Comparison of ENCODE assay signal across 8 cellular contexts in the genomic region with DNA sequence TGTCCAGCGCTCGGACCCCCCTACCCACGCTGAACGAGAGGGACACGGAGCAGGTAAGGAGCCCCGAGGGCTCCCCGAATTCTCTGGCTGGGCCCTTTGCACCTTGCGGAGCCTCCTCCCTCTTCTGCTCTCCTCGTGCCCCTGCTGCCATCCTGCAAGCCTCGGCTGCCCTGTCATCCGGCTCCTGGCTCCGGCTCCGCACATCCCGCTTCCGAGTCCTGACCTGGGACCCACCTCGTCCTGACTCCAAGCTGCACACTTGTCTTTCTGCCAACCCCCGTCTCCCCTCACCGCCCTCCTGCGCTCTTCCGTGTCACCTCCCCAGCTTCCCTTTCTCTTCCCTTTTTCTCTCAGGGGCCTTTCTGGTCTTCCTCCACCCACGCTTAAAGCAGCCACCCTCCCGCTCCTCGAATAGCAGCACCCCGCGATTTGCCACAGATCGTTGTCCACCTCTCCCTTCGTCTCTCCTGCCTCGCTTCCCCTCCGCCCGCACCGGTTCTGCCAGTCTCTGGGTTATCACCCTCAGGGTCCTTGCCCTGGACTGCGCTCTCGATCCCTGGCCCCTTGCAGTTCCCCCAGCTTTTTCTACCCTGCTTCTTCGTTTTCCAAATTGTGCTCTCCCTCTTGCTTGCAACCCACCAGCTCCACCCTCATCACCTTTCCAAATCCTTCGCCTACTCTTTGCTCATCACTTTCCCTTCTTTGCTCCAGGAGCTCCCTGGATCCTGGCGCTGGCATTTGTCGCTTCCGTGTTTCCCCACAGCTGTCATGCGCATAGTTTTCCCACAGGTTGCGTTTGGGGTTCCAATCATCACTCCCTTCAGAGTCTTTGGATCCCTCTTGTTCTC. TPM values are rescaled to one million over a fixed set of nuclear protein-coding genes. Genes with fewer than 3 reads are reported as not detected.
DNase-seq lines count a peak whose midpoint lies in the region; ATAC-seq and TF ChIP-seq lines count a peak whose summit lies in the region.

No MANE protein-coding gene starts in this region.

- H3K9me3 ChIP-seq in colonic mucosa: no peaks in the 10 kb centered on the region

- ATAC-seq in HG03025 (IDR thresholded peaks at IDR 0.05; ENCODE audit: low FRiP score, unreplicated experiment) (peak; percentile 9), T-cell (replicated peaks in 1 of 4) (no peak), HG03135 (IDR thresholded peaks at IDR 0.05; ENCODE audit: unreplicated experiment) (no peak)

- H3K27me3 ChIP-seq in GM06990 (replicated peaks; ENCODE audit: control insufficient read depth, insufficient read depth, low read length) (no peaks in the 10 kb centered on the region), colonic mucosa (no peaks in the 10 kb centered on the region), mesendoderm (ENCODE audit: insufficient read depth, low read length, poor library complexity) (no peaks in the 10 kb centered on the region)

- no peaks in the 10 kb centered on the region for H3K9me3 Mint-ChIP-seq in T-cell

- H3K79me2 ChIP-seq in mesendoderm (ENCODE audit: control insufficient read depth, insufficient read depth, low read length): peaks cover 51% of the 10 kb centered on the region

- H2BK15ac ChIP-seq in mesendoderm (replicated peaks; ENCODE audit: low read depth): no peak overlapping the region

- intact Hi-C loops in colonic mucosa (cut with DNase I): loop anchor here (5.0 to 10.0 kb wide), 3 partner anchors 68 to 305 kb away; a partner anchor contains a TSS

- peak overlapping the region; percentile 65 for H3K18ac ChIP-seq in mesendoderm (ENCODE audit: low read length)

- H3K36me3 ChIP-seq in GM06990 (ENCODE audit: control insufficient read depth, insufficient read depth, low read length) (peaks cover 9% of the 10 kb centered on the region), colonic mucosa (no peaks in the 10 kb centered on the region), mesendoderm (ENCODE audit: control insufficient read depth, insufficient read depth, low read length) (no peaks in the 10 kb centered on the region)

- H2BK120ac ChIP-seq in mesendoderm (ENCODE audit: low read depth, low read length): no peak overlapping the region

- no peaks in the 10 kb centered on the region for H3K27me3 Mint-ChIP-seq in T-cell

- H3K4me1 Mint-ChIP-seq in T-cell: peaks cover 61 to 66% (median 65%) of the 10 kb centered on the region in 3 donors

- H3K27ac ChIP-seq in colonic mucosa: peak overlapping the region; percentile 84
- H3K27ac ChIP-seq in mesendoderm (ENCODE audit: low read depth, low read length): peak overlapping the region; percentile 94
- peak overlapping the region; percentile 84 for H3K27ac ChIP-seq in temporal lobe (ENCODE audit: low read depth, low read length)

- peak overlapping the region; percentile 87 for H3K23ac ChIP-seq in mesendoderm (ENCODE audit: low read length)

- H3K4me3 ChIP-seq in GM06990 (replicated peaks; ENCODE audit: low read depth, low read length) (peak overlapping the region; percentile 72), colonic mucosa (peak overlapping the region; percentile 84), mesendoderm (ENCODE audit: low read length) (peak overlapping the region; percentile 94)

- TF ChIP-seq CTCF in GM06990 (IDR thresholded peaks at IDR 0.05; ENCODE audit: insufficient read depth, low read length, poor library complexity, severe bottlenecking) (no peak), colonic mucosa (IDR thresholded peaks at IDR 0.05) (no peak)

- CTCF ChIA-PET in T-cell (lab: Charles Lee): interaction anchor here in 1 of 2 donors (0.5 to 3.5 kb wide), 5 partner anchors 9 to 106 kb away, joined by 3 to 31 read pairs (median 4); no protein-coding TSS in a partner anchor

- no peak overlapping the region for H2AK5ac ChIP-seq in mesendoderm (ENCODE audit: low read length)

- no peak overlapping the region for H3K4ac ChIP-seq in mesendoderm (ENCODE audit: low read depth, low read length)

- peak overlapping the region; percentile 82 to 97 for H3K9ac ChIP-seq in colonic mucosa (ENCODE audit: low read depth in 2 of 2, low read length in 2 of 2)
- H3K9ac ChIP-seq in mesendoderm (ENCODE audit: low read length): peak overlapping the region; percentile 95

- no peak overlapping the region for H2BK5ac ChIP-seq in mesendoderm (ENCODE audit: low read length)

- H4K8ac ChIP-seq in mesendoderm (ENCODE audit: low read depth, low read length): no peak overlapping the region

- POLR2A ChIA-PET in T-cell (lab: Charles Lee): interaction anchor here in 1 of 2 donors (0.6 kb wide), 2 partner anchors 19 to 40 kb away, joined by 3 to 4 read pairs; no protein-coding TSS in a partner anchor

- H3K36me3 Mint-ChIP-seq in T-cell: peaks cover 12% of the 10 kb centered on the region

- peak overlapping the region; percentile 97 for H3K56ac ChIP-seq in mesendoderm (ENCODE audit: low read length)

- H3K4me3 Mint-ChIP-seq in T-cell: peak overlapping the region; percentile 84 to 94 (median 84)

- DNase-seq in GM06990 (ENCODE audit: extremely low read depth, insufficient read length): peak; percentile 64
- peak in 13 of 34 experiments; percentile 7 to 25 (median 17) for DNase-seq in T-cell
- peak; percentile 66 for DNase-seq in colonic mucosa
- no peak for DNase-seq in mesendoderm
- DNase-seq in NCI-H1048 (lab: John Stamatoyannopoulos, UW): no peak

- H3K27ac Mint-ChIP-seq in T-cell: peak overlapping the region; percentile 89 to 90

- no CpG with 5 or more reads among the region's 40 CpGs for WGBS in mesendoderm (ENCODE audit: extremely low coverage, insufficient coverage, low lambda C conversion rate)

- peaks cover 29% of the 10 kb centered on the region for H3K79me1 ChIP-seq in mesendoderm (ENCODE audit: low read length)

- peak overlapping the region; percentile 97 for H3K4me2 ChIP-seq in mesendoderm (ENCODE audit: low read length)

- H3K4me1 ChIP-seq in colonic mucosa (peaks cover 29% of the 10 kb centered on the region), mesendoderm (ENCODE audit: control insufficient read depth, low read depth, low read length) (peaks cover 22% of the 10 kb centered on the region)

- no peak overlapping the region for H4K5ac ChIP-seq in mesendoderm (ENCODE audit: low read length)

RNA-seq across cellular contexts. Expression of a gene that starts 0.8 kb away (rescaled TPM):
- 10 to 100 TPM; 57.4 to 67.2 (median 64.0) TPM for total RNA-seq in T-cell
- total RNA-seq in colonic mucosa: 10 to 100 TPM; 86.8 to 96.8 TPM
- polyA plus RNA-seq in mesendoderm (2013, experiment 1 of 2): 44.0 TPM
- 44.6 TPM for polyA plus RNA-seq in mesendoderm (2013, experiment 2 of 2)
- total RNA-seq in temporal lobe: 16.0 TPM

RNA-seq across cellular contexts. Expression of a gene that starts 26.5 kb away (rescaled TPM):
- total RNA-seq in T-cell (10 to 100 TPM in 3 of 5 donors, 1 to 10 TPM in 2; 8.1 to 16.1 (median 15.3) TPM), colonic mucosa (10 to 100 TPM in 1 of 2 donors, 1 to 10 TPM in 1; 9.3 to 11.8 TPM), temporal lobe (8.1 TPM)
- polyA plus RNA-seq in mesendoderm (2013, experiment 1 of 2): 63.0 TPM
- 65.1 TPM for polyA plus RNA-seq in mesendoderm (2013, experiment 2 of 2)

Comparison
In these comparisons a context has a peak if more than half of its experiments do, and no peak if none do; other contexts are left out.
1. DNase-seq: peak in GM06990 (single experiment) and colonic mucosa (single experiment); none in mesendoderm (single experiment) and NCI-H1048 (single experiment).
2. Peak in every context shown above with its lines, with median percentiles within 50 percentile points of each other: H3K4me3 ChIP-seq and H3K27ac ChIP-seq.